Comparison of ENCODE assay signal across 15 cellular contexts in genomic region chr3:33833408-33834116, GRCh38. TPM values are rescaled to one million over a fixed set of nuclear protein-coding genes. Genes with fewer than 3 reads are reported as not detected.
DNase-seq lines count a peak whose midpoint lies in the region; ATAC-seq and TF ChIP-seq lines count a peak whose summit lies in the region.
"Had no signal": no experiment of that assay in that cellular context is flagged by ENCODE, and none has a peak within 500 bp of the region (broad histone marks: within the 10 kb centered on the region; RNA-seq: fewer than 3 reads in every experiment).

No MANE protein-coding gene starts in this region.

- H3K36me3 ChIP-seq in GM23338 (ENCODE audit: insufficient read depth) (peaks cover 6% of the 10 kb centered on the region; the same call in 1 of the 2 replicates), thyroid gland (peaks cover 11 to 14% of the 10 kb centered on the region in 2 donors)
- H3K36me3 ChIP-seq: SJCRH30 had no signal

- intact Hi-C loops in thyroid gland (cut with DNase I) = no loop called here

- no peaks in the 10 kb centered on the region for H3K9me3 Mint-ChIP-seq in activated CD4-positive, alpha-beta T cell treated with anti-CD3 and anti-CD28 coated beads, Interleukin-2, amount 10 ng/mL, durations not matched to agents 7 days and 5 days
- no peaks in the 10 kb centered on the region for H3K9me3 Mint-ChIP-seq in GM23338
- H3K9me3 Mint-ChIP-seq in WTC11 = no peaks in the 10 kb centered on the region
- H3K9me3 Mint-ChIP-seq in naive thymus-derived CD8-positive, alpha-beta T cell = no peaks in the 10 kb centered on the region

- H3K4me2 ChIP-seq in GM23338 = peak overlapping the region; percentile 10

- no peaks in the 10 kb centered on the region for H3K9me3 ChIP-seq in thyroid gland
- H3K9me3 ChIP-seq: SJCRH30 had no signal

- H3K79me2 ChIP-seq in GM23338 (replicated peaks; ENCODE audit: insufficient read depth) = peaks cover 4% of the 10 kb centered on the region; the same call in 1 of the 2 replicates

- no peak for TF ChIP-seq CTCF in GM23338 (conservative IDR thresholded peaks at IDR 0.05; ENCODE audit: low read depth in 2 of 2)
- TF ChIP-seq CTCF in WTC11 (IDR thresholded peaks at IDR 0.05) = no peak
- no peak for TF ChIP-seq CTCF in thyroid gland (IDR thresholded peaks at IDR 0.05)

- POLR2A ChIA-PET in activated CD4-positive, alpha-beta T cell treated with anti-CD3 and anti-CD28 coated beads, Interleukin-2, amount 10 ng/mL, durations not matched to agents 7 days and 5 days (lab: Charles Lee) = no interaction called here
- POLR2A ChIA-PET in WTC11 (lab: Charles Lee) = no interaction called here
- POLR2A ChIA-PET in naive thymus-derived CD8-positive, alpha-beta T cell (lab: Charles Lee) = no interaction called here

- no peak overlapping the region for H2AFZ ChIP-seq in GM23338

- H3K27me3 ChIP-seq in GM23338 (ENCODE audit: insufficient read depth) (no peaks in the 10 kb centered on the region), thyroid gland (no peaks in the 10 kb centered on the region)
- H3K27me3 ChIP-seq: SJCRH30 had no signal

- ATAC-seq in GM23338 = peak; percentile 82
- peak; percentile 93 for ATAC-seq in WTC11
- no peak for ATAC-seq in naive thymus-derived CD8-positive, alpha-beta T cell
- no peak for ATAC-seq in GM19463 (IDR thresholded peaks at IDR 0.05; ENCODE audit: unreplicated experiment)

- peaks cover 19% of the 10 kb centered on the region for H3K4me1 Mint-ChIP-seq in activated CD4-positive, alpha-beta T cell treated with anti-CD3 and anti-CD28 coated beads, Interleukin-2, amount 10 ng/mL, durations not matched to agents 7 days and 5 days
- peaks cover 19% of the 10 kb centered on the region for H3K4me1 Mint-ChIP-seq in GM23338
- peaks cover 13% of the 10 kb centered on the region for H3K4me1 Mint-ChIP-seq in WTC11
- peaks cover 18 to 32% (median 29%) of the 10 kb centered on the region in 4 donors for H3K4me1 Mint-ChIP-seq in naive thymus-derived CD8-positive, alpha-beta T cell

- no peak for DNase-seq in activated CD4-positive, alpha-beta T cell treated with anti-CD3 and anti-CD28 coated beads, Interleukin-2, amount 10 ng/mL, durations not matched to agents 7 days and 5 days
- DNase-seq in activated CD4-positive, alpha-beta T cell treated with anti-CD3 and anti-CD28 coated beads for 1 hour = no peak
- peak; percentile 51 for DNase-seq in GM23338 (ENCODE audit: low spot score)
- no peak for DNase-seq in WTC11 (ENCODE audit: low spot score)
- DNase-seq in naive thymus-derived CD8-positive, alpha-beta T cell = no peak
- DNase-seq in thyroid gland = no peak
- DNase-seq in activated gamma-delta T cell (lab: John Stamatoyannopoulos, UW) = no peak
- DNase-seq: ACHN; activated CD4-positive, alpha-beta T cell treated with anti-CD3 and anti-CD28 coated beads for 4 hours; amygdala; DMS79; NCI-H1048; NCI-H69; SJCRH30 had no signal

- H3K9me2 ChIP-seq in GM23338 (ENCODE audit: insufficient read depth) = no peaks in the 10 kb centered on the region

- H3K27me3 Mint-ChIP-seq in activated CD4-positive, alpha-beta T cell treated with anti-CD3 and anti-CD28 coated beads, Interleukin-2, amount 10 ng/mL, durations not matched to agents 7 days and 5 days = no peaks in the 10 kb centered on the region
- H3K27me3 Mint-ChIP-seq in GM23338 (ENCODE audit: insufficient read depth, low read depth, poor library complexity) (peaks cover 6% of the 10 kb centered on the region), WTC11 (ENCODE audit: low read depth) (no peaks in the 10 kb centered on the region)
- H3K27me3 Mint-ChIP-seq in naive thymus-derived CD8-positive, alpha-beta T cell = no peaks in the 10 kb centered on the region

- no peak overlapping the region; the same call in 1 of the 2 replicates for H3K27ac ChIP-seq in GM23338 (ENCODE audit: low read depth)
- H3K27ac ChIP-seq in thyroid gland = no peak overlapping the region
- H3K27ac ChIP-seq: SJCRH30 had no signal

- WGBS in thyroid gland, 2 donors = 95 to 100% methylated on average over 1 of the region's 1 CpG

- peak overlapping the region; percentile 86 for H3K27ac Mint-ChIP-seq in activated CD4-positive, alpha-beta T cell treated with anti-CD3 and anti-CD28 coated beads, Interleukin-2, amount 10 ng/mL, durations not matched to agents 7 days and 5 days
- H3K27ac Mint-ChIP-seq in GM23338 (peak overlapping the region; percentile 10), WTC11 (peak overlapping the region; percentile 3; the same call in 1 of the 2 replicates)
- peak overlapping the region in 9 of 10 donors; percentile 38 to 89 (median 68) for H3K27ac Mint-ChIP-seq in naive thymus-derived CD8-positive, alpha-beta T cell

- H3F3A ChIP-seq in GM23338 (replicated peaks; ENCODE audit: low read depth) = no peaks in the 10 kb centered on the region

- no peak overlapping the region for H3K4me3 Mint-ChIP-seq in activated CD4-positive, alpha-beta T cell treated with anti-CD3 and anti-CD28 coated beads, Interleukin-2, amount 10 ng/mL, durations not matched to agents 7 days and 5 days
- H3K4me3 Mint-ChIP-seq in GM23338 (no peak overlapping the region), WTC11 (no peak overlapping the region)
- H3K4me3 Mint-ChIP-seq in naive thymus-derived CD8-positive, alpha-beta T cell = peak overlapping the region in 7 of 10 donors; percentile 3 to 51 (median 34)

- peaks cover 50% of the 10 kb centered on the region for H3K36me3 Mint-ChIP-seq in activated CD4-positive, alpha-beta T cell treated with anti-CD3 and anti-CD28 coated beads, Interleukin-2, amount 10 ng/mL, durations not matched to agents 7 days and 5 days (ENCODE audit: low read depth)
- H3K36me3 Mint-ChIP-seq in GM23338 (ENCODE audit: low read depth) (peaks cover 25% of the 10 kb centered on the region), WTC11 (peaks cover 37% of the 10 kb centered on the region)
- peaks cover 0 to 67% (median 15%) of the 10 kb centered on the region in 3 donors for H3K36me3 Mint-ChIP-seq in naive thymus-derived CD8-positive, alpha-beta T cell

- H3K4me3 ChIP-seq in GM23338 (no peak overlapping the region), thyroid gland (replicated peaks in 1 of 3) (no peak overlapping the region)
- H3K4me3 ChIP-seq: SJCRH30 had no signal

- H3K4me1 ChIP-seq in GM23338 (ENCODE audit: insufficient read depth) (peaks cover 16% of the 10 kb centered on the region), thyroid gland (no peaks in the 10 kb centered on the region)
- H3K4me1 ChIP-seq: SJCRH30 had no signal

- H4K20me1 ChIP-seq in GM23338 (replicated peaks; ENCODE audit: insufficient read depth) = no peaks in the 10 kb centered on the region

- CTCF ChIA-PET in activated CD4-positive, alpha-beta T cell treated with anti-CD3 and anti-CD28 coated beads, Interleukin-2, amount 10 ng/mL, durations not matched to agents 7 days and 5 days (lab: Charles Lee) = no interaction called here
- CTCF ChIA-PET in WTC11 (lab: Charles Lee) = interaction anchor here (0.8 to 1.1 kb wide), 3 partner anchors 46 to 461 kb away, joined by 3 to 5 read pairs (median 4); no protein-coding TSS in a partner anchor

- no peak for TF ChIP-seq POLR2A in thyroid gland (IDR thresholded peaks at IDR 0.05)

TF ChIP-seq in GM23338, 12 proteins besides CTCF, POLR2A, EP300 and RAD21 (continues in another document):
- TF ChIP-seq NANOG (IDR thresholded peaks at IDR 0.05; ENCODE audit: borderline replicate concordance) (no peak), ZNF331 (CRISPR knock-in tag; IDR thresholded peaks at IDR 0.05; ENCODE audit: low read depth) (no peak), STAT1 (IDR thresholded peaks at IDR 0.05; ENCODE audit: unreplicated experiment) (no peak), CREB1 (CRISPR knock-in tag; IDR thresholded peaks at IDR 0.05; ENCODE audit: low read depth) (no peak)

TF ChIP-seq in WTC11, 78 proteins besides CTCF, POLR2A, EP300 and RAD21 (continues in another document):
- TF ChIP-seq, protein P1, sequence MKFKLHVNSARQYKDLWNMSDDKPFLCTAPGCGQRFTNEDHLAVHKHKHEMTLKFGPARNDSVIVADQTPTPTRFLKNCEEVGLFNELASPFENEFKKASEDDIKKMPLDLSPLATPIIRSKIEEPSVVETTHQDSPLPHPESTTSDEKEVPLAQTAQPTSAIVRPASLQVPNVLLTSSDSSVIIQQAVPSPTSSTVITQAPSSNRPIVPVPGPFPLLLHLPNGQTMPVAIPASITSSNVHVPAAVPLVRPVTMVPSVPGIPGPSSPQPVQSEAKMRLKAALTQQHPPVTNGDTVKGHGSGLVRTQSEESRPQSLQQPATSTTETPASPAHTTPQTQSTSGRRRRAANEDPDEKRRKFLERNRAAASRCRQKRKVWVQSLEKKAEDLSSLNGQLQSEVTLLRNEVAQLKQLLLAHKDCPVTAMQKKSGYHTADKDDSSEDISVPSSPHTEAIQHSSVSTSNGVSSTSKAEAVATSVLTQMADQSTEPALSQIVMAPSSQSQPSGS (CRISPR knock-in tag; IDR thresholded peaks at IDR 0.05; ENCODE audit: borderline replicate concordance, low read depth) = no peak
- no peak for TF ChIP-seq NFATC4 (CRISPR knock-in tag; IDR thresholded peaks at IDR 0.05)
- TF ChIP-seq, protein P2, sequence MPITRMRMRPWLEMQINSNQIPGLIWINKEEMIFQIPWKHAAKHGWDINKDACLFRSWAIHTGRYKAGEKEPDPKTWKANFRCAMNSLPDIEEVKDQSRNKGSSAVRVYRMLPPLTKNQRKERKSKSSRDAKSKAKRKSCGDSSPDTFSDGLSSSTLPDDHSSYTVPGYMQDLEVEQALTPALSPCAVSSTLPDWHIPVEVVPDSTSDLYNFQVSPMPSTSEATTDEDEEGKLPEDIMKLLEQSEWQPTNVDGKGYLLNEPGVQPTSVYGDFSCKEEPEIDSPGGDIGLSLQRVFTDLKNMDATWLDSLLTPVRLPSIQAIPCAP (CRISPR knock-in tag; IDR thresholded peaks at IDR 0.05) = no peak
- TF ChIP-seq CBFB (CRISPR knock-in tag; IDR thresholded peaks at IDR 0.05; ENCODE audit: low read depth) = no peak
- no peak for TF ChIP-seq NR1H2 (CRISPR knock-in tag; IDR thresholded peaks at IDR 0.05)
- TF ChIP-seq, protein P3, sequence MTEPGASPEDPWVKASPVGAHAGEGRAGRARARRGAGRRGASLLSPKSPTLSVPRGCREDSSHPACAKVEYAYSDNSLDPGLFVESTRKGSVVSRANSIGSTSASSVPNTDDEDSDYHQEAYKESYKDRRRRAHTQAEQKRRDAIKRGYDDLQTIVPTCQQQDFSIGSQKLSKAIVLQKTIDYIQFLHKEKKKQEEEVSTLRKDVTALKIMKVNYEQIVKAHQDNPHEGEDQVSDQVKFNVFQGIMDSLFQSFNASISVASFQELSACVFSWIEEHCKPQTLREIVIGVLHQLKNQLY (CRISPR knock-in tag; IDR thresholded peaks at IDR 0.05) = no peak

RNA-seq across cellular contexts. Expression of gene PDCD6IP, which starts 35.1 kb away (rescaled TPM):
- total RNA-seq in activated CD4-positive, alpha-beta T cell treated with anti-CD3 and anti-CD28 coated beads, Interleukin-2, amount 10 ng/mL, durations not matched to agents 7 days and 5 days = 100 to 1,000 TPM; 164 to 193 TPM
- total RNA-seq in GM23338 (2014; rRNA removed; shearing (Covaris generic)) = 139 and 185 TPM in 2 replicates
- polyA plus RNA-seq in GM23338 (2016; fragmentation: Nextera tagmentation; extraction: Ambion mirVana) = 34.0 and 45.1 TPM in 2 replicates
- total RNA-seq in WTC11 (2021) = 142 to 173 TPM (median 145 TPM) in 3 replicates
- total RNA-seq in naive thymus-derived CD8-positive, alpha-beta T cell = 100 to 1,000 TPM; 211 to 216 TPM
- polyA plus RNA-seq in naive thymus-derived CD8-positive, alpha-beta T cell = 10 to 100 TPM; 56.9 to 61.7 (median 59.0) TPM
- total RNA-seq in thyroid gland = 100 to 1,000 TPM; 105 to 424 (median 167) TPM

Comparison
In these comparisons a context has a peak if more than half of its experiments do, and no peak if none do; other contexts are left out.
1. H3K27ac Mint-ChIP-seq: peak in every context shown above with its lines; median percentile 86 in activated CD4-positive, alpha-beta T cell treated with anti-CD3 and anti-CD28 coated beads, Interleukin-2, amount 10 ng/mL, durations not matched to agents 7 days and 5 days; 68 in naive thymus-derived CD8-positive, alpha-beta T cell; 10 in GM23338; 3 in WTC11.
2. H3K4me3 Mint-ChIP-seq: peak in naive thymus-derived CD8-positive, alpha-beta T cell (7 of 10); none in activated CD4-positive, alpha-beta T cell treated with anti-CD3 and anti-CD28 coated beads, Interleukin-2, amount 10 ng/mL, durations not matched to agents 7 days and 5 days (single experiment), GM23338 (single experiment) and WTC11 (single experiment).
3. ATAC-seq: peak in GM23338 (single experiment) and WTC11 (single experiment); none in naive thymus-derived CD8-positive, alpha-beta T cell (0 of 2) and GM19463 (single experiment).